Comparison of ENCODE assay signal across 16 cellular contexts in genomic region chr4:101970555-101970954, GRCh38.
"Had no signal": no experiment of that assay in that cellular context is flagged by ENCODE, and none has a peak within 500 bp of the region (broad histone marks: within the 10 kb centered on the region; RNA-seq: fewer than 3 reads in every experiment).

No MANE protein-coding gene starts in this region.

- H3K9me3 Mint-ChIP-seq: activated CD4-positive, alpha-beta memory T cell treated with anti-CD3 and anti-CD28 coated beads for 36 hours; activated T-cell treated with anti-CD3 and anti-CD28 coated beads, Interleukin-2, amount 50 U/mL, for 4 hours; immature natural killer cell; T-helper 2 cell treated with Interferon-gamma antibody and Interleukin-4, amounts not matched to agents 5 μg/mL and 100 μg/mL, for 36 hours had no signal

- H3K27ac Mint-ChIP-seq: activated CD4-positive, alpha-beta memory T cell treated with anti-CD3 and anti-CD28 coated beads for 36 hours; activated naive CD8-positive, alpha-beta T cell; immature natural killer cell; natural killer cell treated with Interleukin-12 subunit alpha and Interleukin-12 subunit beta and Interleukin-15 and Interleukin-18, amount 100 ng/mL, for 72 hours; T-helper 2 cell treated with Interferon-gamma antibody and Interleukin-4, amounts not matched to agents 5 μg/mL and 100 μg/mL, for 36 hours had no signal

- FAIRE-seq: urothelium cell line had no signal

- H3K4me1 ChIP-seq: stomach had no signal

- H3K4me3 Mint-ChIP-seq: activated CD4-positive, alpha-beta memory T cell treated with anti-CD3 and anti-CD28 coated beads for 36 hours; activated naive CD8-positive, alpha-beta T cell; activated T-cell treated with anti-CD3 and anti-CD28 coated beads, Interleukin-2, amount 50 U/mL, for 4 hours; immature natural killer cell; natural killer cell treated with Interleukin-12 subunit alpha and Interleukin-12 subunit beta and Interleukin-15 and Interleukin-18, amount 100 ng/mL, for 72 hours; T-helper 2 cell treated with Interferon-gamma antibody and Interleukin-4, amounts not matched to agents 5 μg/mL and 100 μg/mL, for 36 hours had no signal

- H3K27ac ChIP-seq: stomach, thoracic aorta had no signal

- ATAC-seq: activated T-cell treated with anti-CD3 and anti-CD28 coated beads, Interleukin-2, amount 50 U/mL, for 4 hours; left cardiac atrium; mucosa of descending colon; natural killer cell treated with Interleukin-12 subunit alpha and Interleukin-12 subunit beta and Interleukin-15 and Interleukin-18, amount 100 ng/mL, for 72 hours had no signal

- H3K27me3 Mint-ChIP-seq: natural killer cell treated with Interleukin-12 subunit alpha and Interleukin-12 subunit beta and Interleukin-15 and Interleukin-18, amount 100 ng/mL, for 72 hours had no signal

- DNase-seq: activated CD4-positive, alpha-beta memory T cell treated with anti-CD3 and anti-CD28 coated beads for 36 hours; activated gamma-delta T cell; activated T-cell treated with anti-CD3 and anti-CD28 coated beads, Interleukin-2, amount 50 U/mL, for 4 hours; amygdala; cerebellar nuclear complex; immature natural killer cell; left cardiac atrium; mucosa of descending colon; stimulated activated CD4-positive, alpha-beta T cell treated with anti-CD3 and anti-CD28 coated beads, Interleukin-4, amount 100 ng/mL, for 24 hours; stomach had no signal

- H3K27me3 ChIP-seq: stomach had no signal

- H3K36me3 ChIP-seq: stomach, thoracic aorta had no signal

- H3K4me3 ChIP-seq: lung, mucosa of descending colon, stomach, thoracic aorta had no signal

- H3K36me3 Mint-ChIP-seq: activated CD4-positive, alpha-beta memory T cell treated with anti-CD3 and anti-CD28 coated beads for 36 hours; activated naive CD8-positive, alpha-beta T cell; immature natural killer cell; natural killer cell treated with Interleukin-12 subunit alpha and Interleukin-12 subunit beta and Interleukin-15 and Interleukin-18, amount 100 ng/mL, for 72 hours had no signal

- H3K9me3 ChIP-seq: mucosa of descending colon, stomach, thoracic aorta had no signal
